In the genomic region with DNA sequence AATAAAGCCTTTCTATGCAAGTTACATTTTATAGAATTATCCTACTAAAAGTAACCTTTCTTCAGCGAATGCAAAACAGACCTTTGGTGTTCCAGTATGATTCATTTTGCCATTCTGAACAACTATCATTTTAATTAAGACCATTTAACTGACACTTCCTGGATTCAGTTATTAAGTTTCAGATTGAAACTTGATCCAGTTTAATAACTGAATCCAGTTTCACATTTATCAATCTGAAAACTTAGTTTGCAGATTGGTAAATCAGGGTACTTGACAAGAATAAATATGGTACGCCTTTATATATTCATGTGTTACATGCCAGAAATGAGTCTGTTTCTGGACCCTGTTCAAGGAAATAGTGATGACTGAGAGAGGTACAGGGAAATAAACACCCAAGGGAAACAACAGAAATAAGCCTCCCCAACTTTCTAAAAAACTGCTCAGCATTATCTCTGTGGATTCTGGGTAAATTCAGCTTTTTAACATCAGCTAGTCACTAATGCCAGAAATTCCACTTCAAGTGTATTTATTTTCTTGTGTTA, we compare ENCODE assay signal across 9 cellular contexts. TPM values are rescaled to one million over a fixed set of nuclear protein-coding genes. Genes with fewer than 3 reads are reported as not detected.
DNase-seq lines count a peak whose midpoint lies in the region; ATAC-seq, FAIRE-seq and TF ChIP-seq lines count a peak whose summit lies in the region.
"Had no signal": no experiment of that assay in that cellular context is flagged by ENCODE, and none has a peak within 500 bp of the region (broad histone marks: within the 10 kb centered on the region; RNA-seq: fewer than 3 reads in every experiment).

No MANE protein-coding gene starts in this region.

- 79% methylated on average over 2 of the region's 2 CpGs for WGBS in A549 (ENCODE audit: missing lambda C conversion rate)

- no peaks in the 10 kb centered on the region for H3K27me3 ChIP-seq in muscle layer of duodenum (ENCODE audit: low read depth, low read length)

- peaks cover 40% of the 10 kb centered on the region for H3K4me1 ChIP-seq in A549
- H3K4me1 ChIP-seq in muscle layer of duodenum (ENCODE audit: control insufficient read depth in 1 of 2, insufficient read depth in 2 of 2, low read length in 2 of 2): peaks cover 16 to 17% of the 10 kb centered on the region in 2 donors

- no peak for TF ChIP-seq EP300 in A549 (IDR thresholded peaks at IDR 0.05)

- H3K36me3 ChIP-seq in muscle layer of duodenum (ENCODE audit: control insufficient read depth in 1 of 2, insufficient read depth in 2 of 2, low read length in 2 of 2): peaks cover 0 to 13% of the 10 kb centered on the region in 2 donors

- no peak for TF ChIP-seq POLR2A in A549 (IDR thresholded peaks at IDR 0.05; ENCODE audit: low read length)

- peak overlapping the region; percentile 75 for H3K4me3 Mint-ChIP-seq in HFFc6

- CTCF ChIA-PET in A549 (lab: Yijun Ruan, JAX): interaction anchor here (1.0 to 2.2 kb wide), 5 partner anchors 8 to 403 kb away, joined by 3 to 7 read pairs (median 4); partner anchors contain the start of gene NFKBIZ

- no peak for TF ChIP-seq RAD21 in A549 (conservative IDR thresholded peaks at IDR 0.05 in 1 of 2, IDR thresholded peaks at IDR 0.05 in 1 of 2)

- in situ Hi-C loops in astrocyte of the spinal cord (cut with HindIII; ENCODE audit: low sequenced_read_pairs) (no loop called here), ACHN (cut with HindIII; ENCODE audit: low pct_ligation_motif_present, low pct_unique_long_range_greater_than_20kb, low sequenced_read_pairs) (no loop called here)

- H3K27me3 Mint-ChIP-seq in HFFc6 (ENCODE audit: insufficient read depth): no peaks in the 10 kb centered on the region; the same call in 1 of the 2 replicates

- ATAC-seq in A549: no peak

- no peak overlapping the region for H3K4me3 ChIP-seq in A549
- H3K4me3 ChIP-seq in astrocyte of the spinal cord (ENCODE audit: low read depth, low read length): no peak overlapping the region
- H3K4me3 ChIP-seq in muscle layer of duodenum (ENCODE audit: low read depth in 1 of 2, low read length in 2 of 2): no peak overlapping the region

- DNase-seq in A549 (ENCODE audit: low read depth in 1 of 2, low spot score in 1 of 2) (no peak), HFFc6 (no peak), astrocyte of the spinal cord (ENCODE audit: low read depth, low spot score) (peak; percentile 31), pons (ENCODE audit: low spot score) (no peak), hypothalamus (lab: John Stamatoyannopoulos, UW) (no peak), ACHN (no peak)
- DNase-seq in activated effector memory CD4-positive, alpha-beta T cell treated with anti-CD3 and anti-CD28 coated beads, Interleukin-2, amount 50 U/mL, for 16 hours: no peak

- H3K9me3 ChIP-seq in A549: no peaks in the 10 kb centered on the region
- H3K9me3 ChIP-seq in muscle layer of duodenum (ENCODE audit: control insufficient read depth in 1 of 2, low read length in 2 of 2): no peaks in the 10 kb centered on the region

- FAIRE-seq in A549 (lab: Jason Lieb, UNC): no peak

- peak overlapping the region; percentile 77 for H3K27ac Mint-ChIP-seq in HFFc6

- no peaks in the 10 kb centered on the region for H3K9me3 Mint-ChIP-seq in HFFc6

- TF ChIP-seq CTCF in A549 (IDR thresholded peaks at IDR 0.05) (no peak), HFFc6 (IDR thresholded peaks at IDR 0.05) (no peak), astrocyte of the spinal cord (IDR thresholded peaks at IDR 0.05; ENCODE audit: low read depth, low read length) (no peak)

- POLR2A ChIA-PET in A549 (lab: Yijun Ruan, JAX): interaction anchor here (2.7 kb wide), 1 partner anchor 23 kb away, joined by 37 read pairs; the partner anchor contains the start of gene NFKBIZ

- H3K36me3 Mint-ChIP-seq in HFFc6 (ENCODE audit: low read depth): peaks cover 15% of the 10 kb centered on the region

- peak overlapping the region; percentile 95; the same call in 1 of the 3 replicates for H3K4me2 ChIP-seq in A549

- peaks cover 63% of the 10 kb centered on the region for H3K4me1 Mint-ChIP-seq in HFFc6 (ENCODE audit: low read depth)

- peak overlapping the region in 1 of 2 experiments; percentile 88; a peak in 4 of 6 replicates for H3K27ac ChIP-seq in A549
- H3K27ac ChIP-seq in muscle layer of duodenum (ENCODE audit: low read length): peak overlapping the region; percentile 79
- H3K27ac ChIP-seq: HL-60 had no signal

TF ChIP-seq in A549, 52 proteins besides CTCF, POLR2A, EP300 and RAD21:
- no peak for TF ChIP-seq JUNB (IDR thresholded peaks at IDR 0.05)
- TF ChIP-seq GATA3 (IDR thresholded peaks at IDR 0.05; ENCODE audit: borderline replicate concordance): no peak
- no peak for TF ChIP-seq CEBPB (IDR thresholded peaks at IDR 0.05)
- no peak for TF ChIP-seq RARB (CRISPR knock-in tag; IDR thresholded peaks at IDR 0.05)
- TF ChIP-seq FOSL2 (IDR thresholded peaks at IDR 0.05): no peak
- no peak for TF ChIP-seq FOSL2 (CRISPR knock-in tag; IDR thresholded peaks at IDR 0.05)
- no peak for TF ChIP-seq TFCP2L1 (CRISPR knock-in tag; IDR thresholded peaks at IDR 0.05)
- no peak for TF ChIP-seq MAFK (IDR thresholded peaks at IDR 0.05; ENCODE audit: partially characterized antibody)
- TF ChIP-seq RCOR1 (IDR thresholded peaks at IDR 0.05; ENCODE audit: low read depth, low read length): no peak
- no peak for TF ChIP-seq EHF (CRISPR knock-in tag; IDR thresholded peaks at IDR 0.05)
- TF ChIP-seq KDM1A (IDR thresholded peaks at IDR 0.05; ENCODE audit: low read depth): no peak
TF ChIP-seq in A549: peak in this region for 0.

RNA-seq across cellular contexts. Expression of gene NFKBIZ, which starts 23.3 kb away (rescaled TPM):
- 32.9 and 36.1 TPM in 2 replicates for polyA plus RNA-seq in A549 (2011; rRNA removed)
- 10.4 and 12.9 TPM in 2 replicates for polyA plus RNA-seq in A549 (2012; cell fraction: cytosol; rRNA removed)
- polyA plus RNA-seq in A549 (2012; cell fraction: nucleus; rRNA removed): 63.5 and 66.0 TPM in 2 replicates
- polyA plus RNA-seq in A549 (2017; fragmentation: RNase III; extraction: RNeasy Plus Mini Kit Qiagen cat#74134 plus additional on column Dnase treatment): 14.4 to 19.8 TPM (median 16.6 TPM) in 3 replicates
- polyA minus RNA-seq in A549 (2011; rRNA and poly(A)+ RNA removed): 108 and 121 TPM in 2 replicates
- total RNA-seq in HFFc6 (2021; fragmentation: NEBNext Ultra II Directional; extraction: Animal tissue kit (Norgen Biotek cat#: 25700)): 10 to 100 TPM; 51.1 to 64.2 (median 57.8) TPM

RNA-seq across cellular contexts. Expression of gene NXPE3, which starts 47.0 kb away (rescaled TPM):
- polyA plus RNA-seq in A549 (2011; rRNA removed) (49.5 and 52.5 TPM in 2 replicates), A549 (2017; fragmentation: RNase III; extraction: RNeasy Plus Mini Kit Qiagen cat#74134 plus additional on column Dnase treatment) (43.4 to 48.6 TPM (median 44.1 TPM) in 3 replicates)
- 24.7 and 30.8 TPM in 2 replicates for polyA plus RNA-seq in A549 (2012; cell fraction: cytosol; rRNA removed)
- polyA plus RNA-seq in A549 (2012; cell fraction: nucleus; rRNA removed): 20.0 and 21.6 TPM in 2 replicates
- 61.8 and 64.9 TPM in 2 replicates for polyA minus RNA-seq in A549 (2011; rRNA and poly(A)+ RNA removed)
- total RNA-seq in HFFc6 (2021; fragmentation: NEBNext Ultra II Directional; extraction: Animal tissue kit (Norgen Biotek cat#: 25700)): 10 to 100 TPM; 37.7 to 44.3 (median 41.0) TPM
